Comparison of ENCODE assay signal across 9 cellular contexts in the genomic region with DNA sequence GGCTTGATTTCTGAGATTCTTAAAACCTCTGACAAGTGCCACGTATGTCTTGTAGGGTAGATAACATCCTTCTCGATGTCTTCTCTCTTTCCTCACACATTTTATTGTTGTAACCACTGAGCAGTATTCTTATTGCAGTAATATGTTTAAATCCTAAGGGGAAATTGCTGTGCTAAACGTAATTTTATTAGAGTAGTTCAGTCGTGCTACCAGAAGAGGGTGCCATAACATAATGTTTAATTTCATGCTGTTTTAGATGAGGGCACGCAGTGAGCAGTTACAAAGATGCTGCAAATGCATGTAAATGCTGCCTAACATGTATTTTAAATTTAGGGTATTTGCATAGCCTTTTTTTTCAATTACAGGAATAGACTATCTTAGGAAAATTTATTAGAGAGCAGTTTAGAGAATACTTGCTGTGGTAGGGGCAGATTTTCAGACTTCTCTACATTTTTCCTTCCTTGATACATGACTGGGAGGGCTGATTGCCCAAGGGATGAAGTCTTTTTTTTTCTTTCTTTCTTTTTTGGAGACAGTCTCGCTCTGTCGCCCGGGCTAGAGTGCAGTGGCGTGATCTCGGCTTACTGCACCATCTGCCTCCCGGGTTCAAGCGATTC. TPM values are rescaled to one million over a fixed set of nuclear protein-coding genes. Genes with fewer than 3 reads are reported as not detected.
DNase-seq lines count a peak whose midpoint lies in the region; ATAC-seq, FAIRE-seq and TF ChIP-seq lines count a peak whose summit lies in the region.
"Had no signal": no experiment of that assay in that cellular context is flagged by ENCODE, and none has a peak within 500 bp of the region (broad histone marks: within the 10 kb centered on the region; RNA-seq: fewer than 3 reads in every experiment).

No MANE protein-coding gene starts in this region.

- H3K9me3 ChIP-seq in PC-3 (ENCODE audit: low read length) (no peaks in the 10 kb centered on the region), endodermal cell (ENCODE audit: control insufficient read depth, low read length) (no peaks in the 10 kb centered on the region), mucosa of descending colon (no peaks in the 10 kb centered on the region)

- no TSS peak for BruUV-seq in PC-3 (replicated peaks; lab: Mats Ljungman, UMichigan)

- TF ChIP-seq CTCF in PC-3 (conservative IDR thresholded peaks at IDR 0.05; ENCODE audit: low read depth, low read length) = peak; percentile 70
- TF ChIP-seq CTCF in endodermal cell (conservative IDR thresholded peaks at IDR 0.05) = peak; percentile 84
- peak; percentile 21 for TF ChIP-seq CTCF in mucosa of descending colon (IDR thresholded peaks at IDR 0.05)

- peaks cover 7% of the 10 kb centered on the region for H3K36me3 Mint-ChIP-seq in activated CD8-positive, alpha-beta memory T cell treated with anti-CD3 and anti-CD28 coated beads, Interleukin-2, amount 10 ng/mL, durations not matched to agents 7 days and 5 days
- peaks cover 71% of the 10 kb centered on the region for H3K36me3 Mint-ChIP-seq in endodermal cell (ENCODE audit: low read depth)

- H3K4me1 ChIP-seq in PC-3 (ENCODE audit: insufficient read depth, low read length) (no peaks in the 10 kb centered on the region), endodermal cell (ENCODE audit: control insufficient read depth, insufficient read depth, low read length) (no peaks in the 10 kb centered on the region), mucosa of descending colon (ENCODE audit: low read depth) (no peaks in the 10 kb centered on the region)

- no peaks in the 10 kb centered on the region for H3K27me3 Mint-ChIP-seq in activated CD8-positive, alpha-beta memory T cell treated with anti-CD3 and anti-CD28 coated beads, Interleukin-2, amount 10 ng/mL, durations not matched to agents 7 days and 5 days
- H3K27me3 Mint-ChIP-seq in endodermal cell (ENCODE audit: insufficient read depth) = no peaks in the 10 kb centered on the region
- H3K27me3 Mint-ChIP-seq: stimulated activated naive CD8-positive, alpha-beta T cell treated with anti-CD3 and anti-CD28 coated beads, Interleukin-15, Interleukin-2, amounts not matched to agents 100 ng/mL and 50 ng/mL, for 24 hours had no signal

- H3K4me2 ChIP-seq in PC-3 (ENCODE audit: low read length) = no peak overlapping the region

- H3K27ac ChIP-seq in PC-3 (ENCODE audit: low read length) (no peak overlapping the region), endodermal cell (ENCODE audit: low read depth, low read length) (no peak overlapping the region)

- ATAC-seq in activated CD8-positive, alpha-beta memory T cell treated with anti-CD3 and anti-CD28 coated beads, Interleukin-2, amount 10 ng/mL, durations not matched to agents 7 days and 5 days = peak; percentile 72
- ATAC-seq in PC-3 = peak; percentile 59
- peak; percentile 72 for ATAC-seq in mucosa of descending colon
- no peak for ATAC-seq in HG02870 (IDR thresholded peaks at IDR 0.05; ENCODE audit: unreplicated experiment)

- peak; percentile 76 for FAIRE-seq in HTR-8/SVneo (lab: Jason Lieb, UNC)

- H3K4me3 ChIP-seq in PC-3 (ENCODE audit: low read length) = no peak overlapping the region
- H3K4me3 ChIP-seq in endodermal cell (ENCODE audit: low read length) = no peak overlapping the region
- no peak overlapping the region for H3K4me3 ChIP-seq in mucosa of descending colon

- H3K9me3 Mint-ChIP-seq in activated CD8-positive, alpha-beta memory T cell treated with anti-CD3 and anti-CD28 coated beads, Interleukin-2, amount 10 ng/mL, durations not matched to agents 7 days and 5 days (ENCODE audit: low read depth) = no peaks in the 10 kb centered on the region
- H3K9me3 Mint-ChIP-seq in endodermal cell = no peaks in the 10 kb centered on the region
- H3K9me3 Mint-ChIP-seq: stimulated activated naive CD8-positive, alpha-beta T cell treated with anti-CD3 and anti-CD28 coated beads, Interleukin-15, Interleukin-2, amounts not matched to agents 100 ng/mL and 50 ng/mL, for 24 hours had no signal

- no peak overlapping the region for H3K9ac ChIP-seq in PC-3 (ENCODE audit: low read length)
- H3K9ac ChIP-seq in endodermal cell (ENCODE audit: extremely low read depth, low read length, poor library complexity, severe bottlenecking) = no peak overlapping the region

- 76 to 77% methylated on average over 8 to 12 of the region's 12 CpGs for WGBS in endodermal cell (ENCODE audit: insufficient coverage in 1 of 2, insufficient read length in 1 of 2), 2 experiments

- H2AFZ ChIP-seq in PC-3 (ENCODE audit: low read length) = no peak overlapping the region

- CTCF ChIA-PET in activated CD8-positive, alpha-beta memory T cell treated with anti-CD3 and anti-CD28 coated beads, Interleukin-2, amount 10 ng/mL, durations not matched to agents 7 days and 5 days (lab: Charles Lee) = interaction anchor here (0.6 to 4.0 kb wide), 15 partner anchors 11 to 508 kb away, joined by 3 to 28 read pairs (median 3); no protein-coding TSS in a partner anchor
- CTCF ChIA-PET in PC-3 (lab: Charles Lee) = no interaction called here

- DNase-seq in activated CD8-positive, alpha-beta memory T cell treated with anti-CD3 and anti-CD28 coated beads, Interleukin-2, amount 10 ng/mL, durations not matched to agents 7 days and 5 days = no peak
- no peak for DNase-seq in activated CD8-positive, alpha-beta memory T cell treated with anti-CD3 and anti-CD28 coated beads for 24 hours
- peak; percentile 43 for DNase-seq in HTR-8/SVneo (ENCODE audit: insufficient read length, low spot score)
- DNase-seq in PC-3 = peak; percentile 68
- no peak for DNase-seq in endodermal cell
- peak in 1 of 3 donors; percentile 50 for DNase-seq in mucosa of descending colon
- DNase-seq in NK-92 treated with Interleukin-12 subunit alpha and Interleukin-12 subunit beta, amount 100 ng/mL, for 24 hours (lab: John Stamatoyannopoulos, UW) = no peak

- H3K27me3 ChIP-seq in PC-3 (ENCODE audit: low read length) = no peaks in the 10 kb centered on the region
- no peaks in the 10 kb centered on the region for H3K27me3 ChIP-seq in endodermal cell (ENCODE audit: control insufficient read depth, insufficient read depth, low read length, poor library complexity, severe bottlenecking)

- peaks cover 12% of the 10 kb centered on the region; the same call in 1 of the 2 replicates for H3K36me3 ChIP-seq in PC-3 (ENCODE audit: low read depth, low read length)
- H3K36me3 ChIP-seq in endodermal cell (ENCODE audit: control insufficient read depth, insufficient read depth, low read length) = peaks cover 82% of the 10 kb centered on the region
- no peaks in the 10 kb centered on the region for H3K36me3 ChIP-seq in mucosa of descending colon (ENCODE audit: low read depth)

- POLR2A ChIA-PET in PC-3 (lab: Charles Lee; ENCODE audit: unreplicated experiment) = no interaction called here

- H3K4me3 Mint-ChIP-seq in activated CD8-positive, alpha-beta memory T cell treated with anti-CD3 and anti-CD28 coated beads, Interleukin-2, amount 10 ng/mL, durations not matched to agents 7 days and 5 days = no peak overlapping the region
- H3K4me3 Mint-ChIP-seq in endodermal cell = no peak overlapping the region
- H3K4me3 Mint-ChIP-seq: stimulated activated naive CD8-positive, alpha-beta T cell treated with anti-CD3 and anti-CD28 coated beads, Interleukin-15, Interleukin-2, amounts not matched to agents 100 ng/mL and 50 ng/mL, for 24 hours had no signal

- no peaks in the 10 kb centered on the region for H3F3A ChIP-seq in PC-3 (ENCODE audit: low read length, unreplicated experiment)

- H3K4me1 Mint-ChIP-seq in activated CD8-positive, alpha-beta memory T cell treated with anti-CD3 and anti-CD28 coated beads, Interleukin-2, amount 10 ng/mL, durations not matched to agents 7 days and 5 days = peaks cover 13% of the 10 kb centered on the region
- no peaks in the 10 kb centered on the region for H3K4me1 Mint-ChIP-seq in endodermal cell

- intact Hi-C loops in PC-3 (cut with micrococcal nuclease) = loop anchor here (1.0 kb wide), 1 partner anchor 357 kb away; no protein-coding TSS in a partner anchor
- intact Hi-C loops in mucosa of descending colon (cut with DNase I, micrococcal nuclease) = no loop called here

- no peaks in the 10 kb centered on the region for H3K79me2 ChIP-seq in PC-3 (ENCODE audit: low read length)

- H3K9me2 ChIP-seq in PC-3 (replicated peaks; ENCODE audit: low read length) = no peaks in the 10 kb centered on the region

- no peaks in the 10 kb centered on the region for H4K20me1 ChIP-seq in PC-3 (ENCODE audit: low read length)

- H3K27ac Mint-ChIP-seq in activated CD8-positive, alpha-beta memory T cell treated with anti-CD3 and anti-CD28 coated beads, Interleukin-2, amount 10 ng/mL, durations not matched to agents 7 days and 5 days = no peak overlapping the region
- H3K27ac Mint-ChIP-seq in endodermal cell = no peak overlapping the region
- H3K27ac Mint-ChIP-seq: stimulated activated naive CD8-positive, alpha-beta T cell treated with anti-CD3 and anti-CD28 coated beads, Interleukin-15, Interleukin-2, amounts not matched to agents 100 ng/mL and 50 ng/mL, for 24 hours had no signal

RNA-seq across cellular contexts. Expression of gene GAN, which starts 51.7 kb away (rescaled TPM):
- 10 to 100 TPM in 1 of 2 experiments, 1 to 10 TPM in 1; 8.1 to 10.3 TPM for total RNA-seq in activated CD8-positive, alpha-beta memory T cell treated with anti-CD3 and anti-CD28 coated beads, Interleukin-2, amount 10 ng/mL, durations not matched to agents 7 days and 5 days
- total RNA-seq in PC-3 (2014; rRNA removed) = 5.3 and 5.8 TPM in 2 replicates
- 10 to 100 TPM; 23.4 to 28.9 TPM for total RNA-seq in endodermal cell
- 4.4 TPM for polyA plus RNA-seq in endodermal cell (2013, experiment 1 of 2)
- 4.5 TPM for polyA plus RNA-seq in endodermal cell (2013, experiment 2 of 2)
- total RNA-seq in mucosa of descending colon = 10 to 100 TPM; 15.5 to 23.2 (median 21.1) TPM

Comparison
In these comparisons a context has a peak if more than half of its experiments do, and no peak if none do; other contexts are left out.
1. DNase-seq: peak in HTR-8/SVneo (single experiment) and PC-3 (single experiment); none in activated CD8-positive, alpha-beta memory T cell treated with anti-CD3 and anti-CD28 coated beads, Interleukin-2, amount 10 ng/mL, durations not matched to agents 7 days and 5 days (single experiment), activated CD8-positive, alpha-beta memory T cell treated with anti-CD3 and anti-CD28 coated beads for 24 hours (single experiment), endodermal cell (single experiment) and NK-92 treated with Interleukin-12 subunit alpha and Interleukin-12 subunit beta, amount 100 ng/mL, for 24 hours (single experiment).
2. CTCF ChIP-seq: peak in every context shown above with its lines; median percentile 84 in endodermal cell; 70 in PC-3; 21 in mucosa of descending colon.